8 cellular contexts compared by ENCODE assay signal in genomic region chr4:102501635-102502382, GRCh38. TPM values are rescaled to one million over a fixed set of nuclear protein-coding genes. Genes with fewer than 3 reads are reported as not detected.
DNase-seq lines count a peak whose midpoint lies in the region; ATAC-seq and TF ChIP-seq lines count a peak whose summit lies in the region.

No MANE protein-coding gene starts in this region.

- H3K4me1 ChIP-seq in A673 (ENCODE audit: insufficient read depth, low read length, poor library complexity, severe bottlenecking) = peaks cover 5% of the 10 kb centered on the region

- ATAC-seq in GM18858 (IDR thresholded peaks at IDR 0.05; ENCODE audit: unreplicated experiment) = peak; percentile 31
- ATAC-seq in HG03060 (IDR thresholded peaks at IDR 0.05; ENCODE audit: low read depth, unreplicated experiment) = peak; percentile 16
- peak; percentile 73 for ATAC-seq in left lobe of liver

- POLR2A ChIA-PET in A673 (lab: Charles Lee; ENCODE audit: low non-redundant PET) = no interaction called here

- H3K4me3 ChIP-seq in A673 (ENCODE audit: low read depth, low read length, poor library complexity, severe bottlenecking) (peak overlapping the region; percentile 81), coronary artery (peak overlapping the region; percentile 99)

- peak; percentile 63 for DNase-seq in A673 (ENCODE audit: low spot score)
- peak; percentile 69 for DNase-seq in NCI-H2227 treated with DMSO at 0.1 percent for 48 hours (lab: John Stamatoyannopoulos, UW)
- DNase-seq in activated CD4-positive, alpha-beta T cell treated with anti-CD3 and anti-CD28 coated beads for 4 hours = peak; percentile 61 to 66
- peak; percentile 86 for DNase-seq in coronary artery (ENCODE audit: low spot score)
- DNase-seq in left lobe of liver (ENCODE audit: low spot score) = peak; percentile 78
- DNase-seq in stimulated activated CD4-positive, alpha-beta T cell treated with anti-CD3 and anti-CD28 coated beads, Interleukin-2, amount 100 ng/mL, for 48 hours = peak; percentile 39 to 56

- TF ChIP-seq CTCF in A673 (conservative IDR thresholded peaks at IDR 0.05; ENCODE audit: low read depth, low read length) (no peak), coronary artery (IDR thresholded peaks at IDR 0.05) (no peak)

- H3K27ac ChIP-seq in A673 (ENCODE audit: low read depth, low read length, poor library complexity, severe bottlenecking) (peak overlapping the region; percentile 90), coronary artery (peak overlapping the region; percentile 98 to 99)

- intact Hi-C loops in A673 (cut with micrococcal nuclease; ENCODE audit: unreplicated experiment) = no loop called here

- BruUV-seq in A673 (replicated peaks; lab: Mats Ljungman, UMichigan) = no TSS peak

- no peaks in the 10 kb centered on the region for H3K36me3 ChIP-seq in A673 (ENCODE audit: insufficient read depth, low read length, poor library complexity, severe bottlenecking)

- no peaks in the 10 kb centered on the region for H3K27me3 ChIP-seq in A673 (replicated peaks; ENCODE audit: insufficient read depth, low read depth, low read length, poor library complexity)

- CTCF ChIA-PET in A673 (lab: Charles Lee) = no interaction called here

- H3K9me3 ChIP-seq in A673 (ENCODE audit: low read depth, low read length, poor library complexity, severe bottlenecking) = no peaks in the 10 kb centered on the region

RNA-seq across cellular contexts. Expression of gene NFKB1, which starts 0.7 kb away (rescaled TPM):
- total RNA-seq in A673 (2021) = 25.3 and 26.1 TPM in 2 replicates
- 15.6 TPM for total RNA-seq in left lobe of liver

Comparison
In these comparisons a context has a peak if more than half of its experiments do, and no peak if none do; other contexts are left out.
1. Peak in every context shown above with its lines: DNase-seq, ATAC-seq, H3K4me3 ChIP-seq and H3K27ac ChIP-seq.
2. ATAC-seq: peak in every context shown above with its lines; median percentile 73 in left lobe of liver; 31 in GM18858; 16 in HG03060.